In genomic region chr16:48546774-48547173, GRCh38 we compare ENCODE assay signal across 20 cellular contexts.
DNase-seq lines count a peak whose midpoint lies in the region; ATAC-seq and TF ChIP-seq lines count a peak whose summit lies in the region.
"Had no signal": no experiment of that assay in that cellular context is flagged by ENCODE, and none has a peak within 500 bp of the region (broad histone marks: within the 10 kb centered on the region; RNA-seq: fewer than 3 reads in every experiment).

No MANE protein-coding gene starts in this region.

- H3K36me3 Mint-ChIP-seq in activated naive CD8-positive, alpha-beta T cell treated with anti-CD3 and anti-CD28 coated beads for 36 hours = peaks cover 13% of the 10 kb centered on the region

- no peak overlapping the region for H4K8ac ChIP-seq in mesendoderm (ENCODE audit: low read depth, low read length)

- H3K4me2 ChIP-seq in mesendoderm (ENCODE audit: low read length) (no peak overlapping the region), mammary epithelial cell (ENCODE audit: insufficient read depth, low read depth, low read length) (no peak overlapping the region)
- H3K4me2 ChIP-seq: neural progenitor cell had no signal

- no peak overlapping the region for H2BK15ac ChIP-seq in mesendoderm (replicated peaks; ENCODE audit: low read depth)

- peaks cover 16% of the 10 kb centered on the region for H3K4me1 Mint-ChIP-seq in activated naive CD8-positive, alpha-beta T cell treated with anti-CD3 and anti-CD28 coated beads for 36 hours

- no peaks in the 10 kb centered on the region for H3K4me1 ChIP-seq in mesendoderm (ENCODE audit: control insufficient read depth, low read depth, low read length)
- peaks cover 5% of the 10 kb centered on the region for H3K4me1 ChIP-seq in mammary epithelial cell (ENCODE audit: insufficient read depth, low read length)
- H3K4me1 ChIP-seq: neural progenitor cell had no signal

- no peak overlapping the region for H3K23ac ChIP-seq in mesendoderm (ENCODE audit: low read length)

- intact Hi-C loops in mammary epithelial cell (cut with micrococcal nuclease) = no loop called here

- H3K79me1 ChIP-seq in mesendoderm (ENCODE audit: low read length) = peaks cover 5% of the 10 kb centered on the region

- dilution Hi-C loops in mammary epithelial cell (cut with HindIII; ENCODE audit: low sequenced_read_pairs) = no loop called here

- H3K9ac ChIP-seq in mesendoderm (ENCODE audit: low read length) (no peak overlapping the region), mammary epithelial cell (ENCODE audit: insufficient read depth, low read length) (no peak overlapping the region)
- H3K9ac ChIP-seq: neural progenitor cell had no signal

- H3K27me3 Mint-ChIP-seq in activated naive CD8-positive, alpha-beta T cell treated with anti-CD3 and anti-CD28 coated beads for 36 hours = no peaks in the 10 kb centered on the region
- H3K27me3 Mint-ChIP-seq: progenitor cell of endocrine pancreas had no signal

- no peaks in the 10 kb centered on the region for H3K9me3 ChIP-seq in mammary epithelial cell (replicated peaks; ENCODE audit: insufficient read depth, low read length)

- H3K4me3 ChIP-seq in mesendoderm (ENCODE audit: low read length) (no peak overlapping the region), mammary epithelial cell (replicated peaks in 1 of 3; ENCODE audit: insufficient read depth in 1 of 3, low read depth in 2 of 3, low read length in 3 of 3) (no peak overlapping the region)
- H3K4me3 ChIP-seq: neural progenitor cell had no signal

- DNase-seq in DMS53 (lab: John Stamatoyannopoulos, UW) = peak; percentile 80
- peak; percentile 25 for DNase-seq in HuH-7.5 (ENCODE audit: low spot score)
- peak; percentile 3 for DNase-seq in NCI-H748 treated with DMSO at 0.1 percent for 48 hours (lab: John Stamatoyannopoulos, UW)
- peak; percentile 79 for DNase-seq in left lobe of liver (ENCODE audit: low spot score)
- DNase-seq in T-helper 2 cell = no peak
- no peak for DNase-seq in mesendoderm
- DNase-seq in activated naive CD8-positive, alpha-beta T cell treated with anti-CD3 and anti-CD28 coated beads for 36 hours = no peak
- no peak for DNase-seq in mammary epithelial cell
- DNase-seq: activated CD4-positive, alpha-beta T cell treated with anti-CD3 and anti-CD28 coated beads for 1 hour; activated naive CD4-positive, alpha-beta T cell treated with anti-CD3 and anti-CD28 coated beads for 36 hours; cerebellar nuclear complex; effector CD4-positive, alpha-beta T cell; foreskin melanocyte; kidney glomerular epithelial cell; NCI-H2107; NCI-H524 treated with DMSO at 0.1 percent for 48 hours; stimulated activated CD8-positive, alpha-beta memory T cell treated with anti-CD3 and anti-CD28 coated beads, Interleukin-4, amount 100 ng/mL, for 48 hours had no signal

- H2AFZ ChIP-seq in mammary epithelial cell (ENCODE audit: low read depth, low read length) = no peak overlapping the region
- H2AFZ ChIP-seq: neural progenitor cell had no signal

- H3K4ac ChIP-seq in mesendoderm (ENCODE audit: low read depth, low read length) = no peak overlapping the region

- no peaks in the 10 kb centered on the region for H3K9me3 Mint-ChIP-seq in activated naive CD8-positive, alpha-beta T cell treated with anti-CD3 and anti-CD28 coated beads for 36 hours
- H3K9me3 Mint-ChIP-seq: activated naive CD4-positive, alpha-beta T cell treated with anti-CD3 and anti-CD28 coated beads for 36 hours; CD8-positive, alpha-beta T cell; neural progenitor cell had no signal

- no peaks in the 10 kb centered on the region for H4K20me1 ChIP-seq in mammary epithelial cell (ENCODE audit: insufficient read depth, low read length)

- H3K4me3 Mint-ChIP-seq in activated naive CD8-positive, alpha-beta T cell treated with anti-CD3 and anti-CD28 coated beads for 36 hours = no peak overlapping the region
- H3K4me3 Mint-ChIP-seq: activated naive CD4-positive, alpha-beta T cell treated with anti-CD3 and anti-CD28 coated beads for 36 hours; CD8-positive, alpha-beta T cell; neural progenitor cell had no signal

- CTCF ChIA-PET in mammary epithelial cell (lab: Charles Lee; ENCODE audit: low non-redundant PET) = no interaction called here

- in situ Hi-C loops in mammary epithelial cell (cut with MboI; ENCODE audit: low sequenced_read_pairs in 2 of 2) = loop anchor here in 1 of 2 donors (10.0 kb wide), 1 partner anchor 68 kb away; the partner anchor contains the start of gene N4BP1

- H3K27ac ChIP-seq in mesendoderm (ENCODE audit: low read depth, low read length) (no peak overlapping the region), mammary epithelial cell (ENCODE audit: insufficient read depth, low read depth, low read length) (no peak overlapping the region)
- H3K27ac ChIP-seq: neural progenitor cell had no signal

- TF ChIP-seq CTCF in mammary epithelial cell (conservative IDR thresholded peaks at IDR 0.05 in 1 of 2, IDR thresholded peaks at IDR 0.05 in 1 of 2; ENCODE audit: extremely low read depth in 1 of 2, insufficient read depth in 1 of 2, low read depth in 1 of 2, low read length in 2 of 2) = no peak

- H4K5ac ChIP-seq in mesendoderm (ENCODE audit: low read length) = no peak overlapping the region

- H2AK5ac ChIP-seq in mesendoderm (ENCODE audit: low read length) = no peak overlapping the region

- no peak overlapping the region for H2BK120ac ChIP-seq in mesendoderm (ENCODE audit: low read depth, low read length)

- H3K18ac ChIP-seq in mesendoderm (ENCODE audit: low read length) = no peak overlapping the region

- H2BK5ac ChIP-seq in mesendoderm (ENCODE audit: low read length) = no peak overlapping the region

- H3K56ac ChIP-seq in mesendoderm (ENCODE audit: low read length) = no peak overlapping the region

- H3K27me3 ChIP-seq in mesendoderm (ENCODE audit: insufficient read depth, low read length, poor library complexity) (no peaks in the 10 kb centered on the region), mammary epithelial cell (ENCODE audit: insufficient read depth, low read length) (no peaks in the 10 kb centered on the region)
- H3K27me3 ChIP-seq: neural progenitor cell had no signal

- H3K79me2 ChIP-seq in mesendoderm (ENCODE audit: control insufficient read depth, insufficient read depth, low read length) (no peaks in the 10 kb centered on the region), mammary epithelial cell (ENCODE audit: insufficient read depth, low read length) (peaks cover 13% of the 10 kb centered on the region)

- BruUV-seq in mammary epithelial cell (replicated peaks; lab: Mats Ljungman, UMichigan) = no TSS peak

- no peak overlapping the region for H3K27ac Mint-ChIP-seq in activated naive CD8-positive, alpha-beta T cell treated with anti-CD3 and anti-CD28 coated beads for 36 hours
- H3K27ac Mint-ChIP-seq: activated naive CD4-positive, alpha-beta T cell treated with anti-CD3 and anti-CD28 coated beads for 36 hours; CD8-positive, alpha-beta T cell; neural progenitor cell; progenitor cell of endocrine pancreas had no signal

- H3K36me3 ChIP-seq in mesendoderm (ENCODE audit: control insufficient read depth, insufficient read depth, low read length) (peaks cover 7% of the 10 kb centered on the region), mammary epithelial cell (ENCODE audit: insufficient read depth, low read length) (peaks cover 8% of the 10 kb centered on the region)

- ATAC-seq in left lobe of liver = peak; percentile 88
- ATAC-seq: CD8-positive, alpha-beta T cell had no signal

Comparison
In these comparisons a context has a peak if more than half of its experiments do, and no peak if none do; other contexts are left out.
1. DNase-seq: peak in DMS53 (single experiment), HuH-7.5 (single experiment), NCI-H748 treated with DMSO at 0.1 percent for 48 hours (single experiment) and left lobe of liver (single experiment); none in T-helper 2 cell (0 of 5), mesendoderm (single experiment), activated naive CD8-positive, alpha-beta T cell treated with anti-CD3 and anti-CD28 coated beads for 36 hours (single experiment) and mammary epithelial cell (single experiment).